19 cellular contexts compared by ENCODE assay signal in the genomic region with DNA sequence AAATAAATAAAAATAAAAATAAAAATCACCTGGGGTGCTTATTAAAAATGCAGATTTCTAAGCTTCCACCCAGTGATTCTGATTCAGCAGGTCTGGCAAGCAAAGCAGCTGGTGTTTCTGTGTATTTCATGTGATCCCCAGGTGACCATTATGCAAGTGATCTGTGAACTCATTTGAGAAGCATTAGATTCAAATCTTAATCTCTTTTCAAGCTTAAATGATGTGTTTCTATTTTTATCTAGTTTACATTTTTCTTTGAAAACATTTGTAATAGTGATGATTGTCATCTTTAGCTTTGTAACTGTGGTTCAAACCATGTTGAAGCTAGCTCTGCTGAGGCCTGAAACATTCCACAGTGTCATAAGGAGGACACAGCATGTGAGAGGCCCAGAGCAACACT.
"Had no signal": no experiment of that assay in that cellular context is flagged by ENCODE, and none has a peak within 500 bp of the region (broad histone marks: within the 10 kb centered on the region; RNA-seq: fewer than 3 reads in every experiment).

No MANE protein-coding gene starts in this region.

- H3K4me2 ChIP-seq: neural progenitor cell had no signal

- H3K4me3 Mint-ChIP-seq: activated naive CD4-positive, alpha-beta T cell treated with anti-CD3 and anti-CD28 coated beads for 36 hours; activated naive CD8-positive, alpha-beta T cell treated with anti-CD3 and anti-CD28 coated beads, Interleukin-2, amount 50 U/mL, for 24 hours; neural progenitor cell; stimulated activated effector memory CD8-positive, alpha-beta T cell treated with anti-CD3 and anti-CD28 coated beads, Interleukin-12 subunit alpha, Interleukin-12 subunit beta, amount 100 ng/mL, for 72 hours; T-cell had no signal

- DNase-seq: activated CD4-positive, CD25-positive, alpha-beta regulatory T cell treated with anti-CD3 and anti-CD28 coated beads, Interleukin-2, amount 50 U/mL, for 72 hours; activated naive CD4-positive, alpha-beta T cell treated with anti-CD3 and anti-CD28 coated beads for 36 hours; activated naive CD8-positive, alpha-beta T cell treated with anti-CD3 and anti-CD28 coated beads, Interleukin-2, amount 50 U/mL, for 24 hours; activated T-cell treated with anti-CD3 and anti-CD28 coated beads for 4 hours; caudate nucleus; gastrocnemius medialis; heart right ventricle; ovary; sigmoid colon; stimulated activated CD4-positive, alpha-beta T cell treated with anti-CD3 and anti-CD28 coated beads, Interleukin-12 subunit alpha, Interleukin-12 subunit beta, amount 100 ng/mL, for 4 hours; stimulated activated CD4-positive, alpha-beta T cell treated with anti-CD3 and anti-CD28 coated beads, Interleukin-2, amount 100 ng/mL, for 24 hours; T-cell; T-helper 9 cell had no signal

- H3K27ac Mint-ChIP-seq: activated naive CD4-positive, alpha-beta T cell treated with anti-CD3 and anti-CD28 coated beads for 36 hours; activated naive CD8-positive, alpha-beta T cell treated with anti-CD3 and anti-CD28 coated beads, Interleukin-2, amount 50 U/mL, for 24 hours; stimulated activated effector memory CD8-positive, alpha-beta T cell treated with anti-CD3 and anti-CD28 coated beads, Interleukin-12 subunit alpha, Interleukin-12 subunit beta, amount 100 ng/mL, for 72 hours; T-cell had no signal

- H3K9ac ChIP-seq: neural progenitor cell had no signal

- H3K9me3 ChIP-seq: colonic mucosa, gastrocnemius medialis, heart right ventricle, ovary, sigmoid colon, thoracic aorta had no signal

- H3K4me1 ChIP-seq: colonic mucosa, gastrocnemius medialis had no signal

- FAIRE-seq: endometrium had no signal

- H3K9me3 Mint-ChIP-seq: activated naive CD4-positive, alpha-beta T cell treated with anti-CD3 and anti-CD28 coated beads for 36 hours had no signal

- H3K27ac ChIP-seq: colonic mucosa, gastrocnemius medialis, heart right ventricle, neural progenitor cell, ovary, thoracic aorta had no signal

- H2AFZ ChIP-seq: neural progenitor cell had no signal

- ATAC-seq: activated naive CD8-positive, alpha-beta T cell treated with anti-CD3 and anti-CD28 coated beads, Interleukin-2, amount 50 U/mL, for 24 hours; gastrocnemius medialis; stimulated activated effector memory CD8-positive, alpha-beta T cell treated with anti-CD3 and anti-CD28 coated beads, Interleukin-12 subunit alpha, Interleukin-12 subunit beta, amount 100 ng/mL, for 72 hours; T-cell had no signal

- H3K36me3 Mint-ChIP-seq: stimulated activated effector memory CD8-positive, alpha-beta T cell treated with anti-CD3 and anti-CD28 coated beads, Interleukin-12 subunit alpha, Interleukin-12 subunit beta, amount 100 ng/mL, for 72 hours; T-cell had no signal

- H3K36me3 ChIP-seq: colonic mucosa, gastrocnemius medialis, heart right ventricle, neural progenitor cell, ovary, sigmoid colon, thoracic aorta had no signal

- H3K4me3 ChIP-seq: colonic mucosa, gastrocnemius medialis, heart right ventricle, lung, neural progenitor cell, ovary, sigmoid colon, thoracic aorta had no signal

- H3K27me3 ChIP-seq: colonic mucosa, gastrocnemius medialis, heart right ventricle, neural progenitor cell, ovary, sigmoid colon had no signal

- H3K27me3 Mint-ChIP-seq: activated naive CD8-positive, alpha-beta T cell treated with anti-CD3 and anti-CD28 coated beads, Interleukin-2, amount 50 U/mL, for 24 hours; T-cell had no signal

- H3K4me1 Mint-ChIP-seq: activated naive CD8-positive, alpha-beta T cell treated with anti-CD3 and anti-CD28 coated beads, Interleukin-2, amount 50 U/mL, for 24 hours; stimulated activated effector memory CD8-positive, alpha-beta T cell treated with anti-CD3 and anti-CD28 coated beads, Interleukin-12 subunit alpha, Interleukin-12 subunit beta, amount 100 ng/mL, for 72 hours; T-cell had no signal
